ENCODE assay signal across 28 cellular contexts in genomic region chr12:111624540-111624939, GRCh38. TPM values are rescaled to one million over a fixed set of nuclear protein-coding genes. Genes with fewer than 3 reads are reported as not detected.
DNase-seq lines count a peak whose midpoint lies in the region; ATAC-seq, FAIRE-seq and TF ChIP-seq lines count a peak whose summit lies in the region.
"Had no signal": no experiment of that assay in that cellular context is flagged by ENCODE, and none has a peak within 500 bp of the region (broad histone marks: within the 10 kb centered on the region; RNA-seq: fewer than 3 reads in every experiment).

No MANE protein-coding gene starts in this region.

- H3K27ac ChIP-seq in HepG2 (ENCODE audit: extremely low read length, insufficient read depth, low read length) (peak overlapping the region; percentile 13), right lobe of liver (no peak overlapping the region), vagina (no peak overlapping the region)
- H3K27ac ChIP-seq: dorsolateral prefrontal cortex, hepatocyte, neutrophil, thyroid gland had no signal

- no peak overlapping the region for H3K4me2 ChIP-seq in HepG2 (ENCODE audit: low read depth, low read length)
- H3K4me2 ChIP-seq: hepatocyte had no signal

- POLR2A ChIA-PET in HepG2 (lab: Yijun Ruan, JAX) (interaction anchor here (1.1 kb wide), 1 partner anchor 61 kb away, joined by 3 read pairs; the partner anchor contains the start of genes ACAD10 and BRAP), WTC11 (lab: Charles Lee) (interaction anchor here (1.7 kb wide), 1 partner anchor 12 kb away, joined by 5 read pairs; no protein-coding TSS in a partner anchor)

- H3K36me3 ChIP-seq in HepG2 (replicated peaks in 1 of 2; ENCODE audit: control insufficient read depth in 1 of 2, insufficient read depth in 2 of 2, low read length in 2 of 2) (no peaks in the 10 kb centered on the region), right lobe of liver (no peaks in the 10 kb centered on the region), vagina (no peaks in the 10 kb centered on the region)
- H3K36me3 ChIP-seq: neutrophil, thyroid gland had no signal

- TF ChIP-seq CTCF in HepG2 (CRISPR knock-in tag; IDR thresholded peaks at IDR 0.05) (no peak), right lobe of liver (IDR thresholded peaks at IDR 0.05) (no peak), WTC11 (IDR thresholded peaks at IDR 0.05) (no peak), vagina (IDR thresholded peaks at IDR 0.05) (no peak)

- no peaks in the 10 kb centered on the region for H4K20me1 ChIP-seq in HepG2 (ENCODE audit: insufficient read depth, low read length)

- no peak for DNase-seq in HepG2 (ENCODE audit: low spot score)
- no peak for DNase-seq in right lobe of liver
- no peak for DNase-seq in WTC11 (ENCODE audit: low spot score)
- peak; percentile 84 for DNase-seq in islet precursor cell
- no peak for DNase-seq in vagina (ENCODE audit: extremely low spot score in 2 of 2)
- DNase-seq: 8988T; activated CD4-positive, alpha-beta T cell treated with anti-CD3 and anti-CD28 coated beads, Interleukin-2, amount 10 ng/mL, durations not matched to agents 24 days and 14 days; activated T-cell treated with anti-CD3 and anti-CD28 coated beads, Interleukin-2, amount 50 U/mL, for 72 hours; aorta; dorsolateral prefrontal cortex; erythroblast; NCI-H1092 treated with DMSO at 0.1 percent for 48 hours; NCI-H1930; stimulated activated CD4-positive, alpha-beta T cell treated with anti-CD3 and anti-CD28 coated beads, Interleukin-2, amount 100 ng/mL, for 48 hours; stimulated activated naive CD4-positive, alpha-beta T cell treated with Interleukin-2 at 50 U/mL for 16 hours; T-helper 2 cell; thyroid gland had no signal

- intact Hi-C loops in HepG2 (cut with micrococcal nuclease; ENCODE audit: unreplicated experiment) (no loop called here), right lobe of liver (cut with DNase I) (no loop called here), vagina (cut with DNase I) (no loop called here)

- H3K4me3 Mint-ChIP-seq in WTC11 = no peak overlapping the region
- H3K4me3 Mint-ChIP-seq: activated CD4-positive, alpha-beta T cell treated with anti-CD3 and anti-CD28 coated beads, Interleukin-2, amount 10 ng/mL, durations not matched to agents 24 days and 14 days; activated T-cell treated with anti-CD3 and anti-CD28 coated beads, Interleukin-2, amount 50 U/mL, for 72 hours; B cell; central memory CD8-positive, alpha-beta T cell had no signal

- no peak overlapping the region for H3K4me3 ChIP-seq in HepG2 (replicated peaks in 1 of 3; ENCODE audit: insufficient read depth in 1 of 3, low read depth in 2 of 3, low read length in 3 of 3)
- no peak overlapping the region for H3K4me3 ChIP-seq in right lobe of liver
- H3K4me3 ChIP-seq in vagina = no peak overlapping the region
- H3K4me3 ChIP-seq: dorsolateral prefrontal cortex, hepatocyte, lung, thyroid gland had no signal

- in situ Hi-C loops in HepG2 (cut with HindIII; ENCODE audit: extremely low pct_ligation_motif_present, low pct_unique_long_range_greater_than_20kb) = no loop called here

- no peaks in the 10 kb centered on the region for H3K27me3 ChIP-seq in HepG2 (ENCODE audit: control insufficient read depth in 1 of 2, insufficient read depth in 2 of 2, low read length in 2 of 2)
- no peaks in the 10 kb centered on the region for H3K27me3 ChIP-seq in right lobe of liver
- no peaks in the 10 kb centered on the region for H3K27me3 ChIP-seq in vagina
- H3K27me3 ChIP-seq: dorsolateral prefrontal cortex, hepatocyte, neutrophil, thyroid gland had no signal

- H3K9ac ChIP-seq in HepG2 (ENCODE audit: insufficient read depth, low read depth, low read length) = no peak overlapping the region

- no TSS peak for BruUV-seq in HepG2 (replicated peaks; lab: Mats Ljungman, UMichigan)

- ATAC-seq in HepG2 = no peak; the same call in 2 of the 3 replicates
- no peak for ATAC-seq in right lobe of liver
- no peak for ATAC-seq in WTC11
- no peak for ATAC-seq in HG02981 (IDR thresholded peaks at IDR 0.05; ENCODE audit: unreplicated experiment)
- ATAC-seq in GM18498 (IDR thresholded peaks at IDR 0.05; ENCODE audit: unreplicated experiment) = no peak
- ATAC-seq in HG03469 (IDR thresholded peaks at IDR 0.05; ENCODE audit: unreplicated experiment) = no peak
- ATAC-seq: activated naive CD4-positive, alpha-beta T cell treated with anti-CD3 and anti-CD28 coated beads, Interleukin-2, amount 50 U/mL, for 72 hours; activated T-cell treated with anti-CD3 and anti-CD28 coated beads, Interleukin-2, amount 50 U/mL, for 72 hours had no signal

- H3K4me1 ChIP-seq in HepG2 (ENCODE audit: insufficient read depth, low read length) (peaks cover 36% of the 10 kb centered on the region), right lobe of liver (peaks cover 0 to 16% (median 4%) of the 10 kb centered on the region in 4 donors), vagina (no peaks in the 10 kb centered on the region)
- H3K4me1 ChIP-seq: thyroid gland had no signal

- no peaks in the 10 kb centered on the region for H3K79me2 ChIP-seq in HepG2 (ENCODE audit: insufficient read depth, low read length)
- H3K79me2 ChIP-seq: hepatocyte had no signal

- TF ChIP-seq POLR2A in HepG2 (IDR thresholded peaks at IDR 0.05; ENCODE audit: insufficient read depth in 1 of 2, low read depth in 2 of 2, low read length in 2 of 2) (no peak), right lobe of liver (IDR thresholded peaks at IDR 0.05) (no peak), vagina (IDR thresholded peaks at IDR 0.05) (no peak)

- H2AFZ ChIP-seq in HepG2 (ENCODE audit: low read length) = no peak overlapping the region
- H2AFZ ChIP-seq: hepatocyte had no signal

- no peaks in the 10 kb centered on the region for H3K36me3 Mint-ChIP-seq in WTC11
- H3K36me3 Mint-ChIP-seq: activated naive CD4-positive, alpha-beta T cell treated with anti-CD3 and anti-CD28 coated beads, Interleukin-2, amount 50 U/mL, for 72 hours had no signal

- CTCF ChIA-PET in HepG2 (lab: Yijun Ruan, JAX; ENCODE audit: low intra/inter-chr PET ratio, low total read pairs) = no interaction called here
- CTCF ChIA-PET in WTC11 (lab: Charles Lee) = no interaction called here

- H3K4me1 Mint-ChIP-seq in WTC11 = no peaks in the 10 kb centered on the region
- H3K4me1 Mint-ChIP-seq: activated CD4-positive, alpha-beta T cell treated with anti-CD3 and anti-CD28 coated beads, Interleukin-2, amount 10 ng/mL, durations not matched to agents 24 days and 14 days; B cell; central memory CD8-positive, alpha-beta T cell had no signal

- no peaks in the 10 kb centered on the region for H3K9me3 ChIP-seq in HepG2 (ENCODE audit: low read length)
- H3K9me3 ChIP-seq in right lobe of liver = no peaks in the 10 kb centered on the region
- H3K9me3 ChIP-seq in vagina = no peaks in the 10 kb centered on the region
- H3K9me3 ChIP-seq: neutrophil, thyroid gland had no signal

- no peaks in the 10 kb centered on the region for H3K27me3 Mint-ChIP-seq in WTC11 (ENCODE audit: low read depth)
- H3K27me3 Mint-ChIP-seq: activated CD4-positive, alpha-beta T cell treated with anti-CD3 and anti-CD28 coated beads, Interleukin-2, amount 10 ng/mL, durations not matched to agents 24 days and 14 days; central memory CD8-positive, alpha-beta T cell had no signal

- WGBS in HepG2 (ENCODE audit: low lambda C conversion rate) = 75% methylated on average over 8 of the region's 8 CpGs
- 98% methylated on average over 5 of the region's 8 CpGs for WGBS in right lobe of liver (ENCODE audit: insufficient coverage, low coverage, low lambda C conversion rate, missing lambda C conversion rate)

- 0 out of 2 replicates have a peak overlapping the region, but pooled peaks have one; percentile 13 for H3K27ac Mint-ChIP-seq in WTC11
- H3K27ac Mint-ChIP-seq: activated CD4-positive, alpha-beta T cell treated with anti-CD3 and anti-CD28 coated beads, Interleukin-2, amount 10 ng/mL, durations not matched to agents 24 days and 14 days; activated naive CD4-positive, alpha-beta T cell treated with anti-CD3 and anti-CD28 coated beads, Interleukin-2, amount 50 U/mL, for 72 hours; activated T-cell treated with anti-CD3 and anti-CD28 coated beads, Interleukin-2, amount 50 U/mL, for 72 hours; B cell had no signal

- no peak for TF ChIP-seq RAD21 in HepG2 (CRISPR knock-in tag; IDR thresholded peaks at IDR 0.05)

- no peak for FAIRE-seq in HepG2 (lab: Jason Lieb, UNC)
- FAIRE-seq: frontal cortex, HTR-8/SVneo had no signal

- TF ChIP-seq EP300 in HepG2 (IDR thresholded peaks at IDR 0.05; ENCODE audit: low read depth in 2 of 2, low read length in 2 of 2) (no peak), HepG2 (CRISPR knock-in tag; IDR thresholded peaks at IDR 0.05; ENCODE audit: borderline replicate concordance) (no peak)

- H3K9me3 Mint-ChIP-seq in WTC11 = no peaks in the 10 kb centered on the region
- H3K9me3 Mint-ChIP-seq: activated CD4-positive, alpha-beta T cell treated with anti-CD3 and anti-CD28 coated beads, Interleukin-2, amount 10 ng/mL, durations not matched to agents 24 days and 14 days; activated naive CD4-positive, alpha-beta T cell treated with anti-CD3 and anti-CD28 coated beads, Interleukin-2, amount 50 U/mL, for 72 hours; activated T-cell treated with anti-CD3 and anti-CD28 coated beads, Interleukin-2, amount 50 U/mL, for 72 hours; central memory CD8-positive, alpha-beta T cell had no signal

RNA-seq across cellular contexts. Expression of gene ATXN2, which starts 25.4 kb away (rescaled TPM):
- 15.7 and 18.1 TPM in 2 replicates for total RNA-seq in HepG2 (2016; rRNA removed; fragmentation: Illumina TruSeq; extraction: Trizol)
- 52.9 and 59.4 TPM in 2 replicates for total RNA-seq in HepG2 (2016; cell fraction: cytosol; rRNA removed; fragmentation: Illumina TruSeq; extraction: Trizol; ENCODE audit: low read depth)
- total RNA-seq in HepG2 (2016; cell fraction: insoluble cytoplasmic fraction; rRNA removed; fragmentation: Illumina TruSeq; extraction: Trizol) = 14.3 and 18.9 TPM in 2 replicates
- 31.8 and 40.2 TPM in 2 replicates for total RNA-seq in HepG2 (2016; cell fraction: membrane; rRNA removed; fragmentation: Illumina TruSeq; extraction: Trizol)
- total RNA-seq in HepG2 (2016; cell fraction: nucleus; rRNA removed; fragmentation: Illumina TruSeq; extraction: Trizol) = 36.9 and 41.3 TPM in 2 replicates
- polyA plus RNA-seq in HepG2 (2011; rRNA removed) = 27.1 and 28.9 TPM in 2 replicates
- polyA plus RNA-seq in HepG2 (2011; cell fraction: cytosol; rRNA removed) = 13.7 and 15.2 TPM in 2 replicates
- polyA plus RNA-seq in HepG2 (2011; cell fraction: nucleus; rRNA removed) = 83.1 and 89.3 TPM in 2 replicates
- polyA plus RNA-seq in HepG2 (2012) = 26.4 and 34.5 TPM in 2 replicates
- 2.8 and 2.9 TPM in 2 replicates for polyA plus RNA-seq in HepG2 (2016; cell fraction: cytosol; fragmentation: Illumina TruSeq; extraction: Trizol; ENCODE audit: low read depth)
- polyA plus RNA-seq in HepG2 (2016; cell fraction: insoluble cytoplasmic fraction; fragmentation: Illumina TruSeq; extraction: Trizol; ENCODE audit: low read depth) = 22.6 and 32.0 TPM in 2 replicates
- polyA plus RNA-seq in HepG2 (2016; cell fraction: membrane; fragmentation: Illumina TruSeq; extraction: Trizol; ENCODE audit: low read depth) = 7.3 TPM in 2 replicates
- 60.3 and 69.0 TPM in 2 replicates for polyA plus RNA-seq in HepG2 (2016; cell fraction: nucleus; fragmentation: Illumina TruSeq; extraction: Trizol; ENCODE audit: insufficient read depth, low read depth)
- polyA minus RNA-seq in HepG2 (2011; rRNA and poly(A)+ RNA removed; ENCODE audit: low replicate concordance) = 63.2 and 98.9 TPM in 2 replicates
- 24.4 and 27.3 TPM in 2 replicates for polyA minus RNA-seq in HepG2 (2011; cell fraction: cytosol; rRNA and poly(A)+ RNA removed)
- 101 and 113 TPM in 2 replicates for polyA minus RNA-seq in HepG2 (2011; cell fraction: nucleus; rRNA and poly(A)+ RNA removed)
- 10 to 100 TPM; 19.1 to 39.5 (median 27.6) TPM for total RNA-seq in right lobe of liver
- 56.2 to 57.5 TPM (median 56.3 TPM) in 3 replicates for total RNA-seq in WTC11 (2021)
- 70.2 TPM for total RNA-seq in vagina
